In genomic region chr2:127885341-127885740, GRCh38 we compare ENCODE assay signal across 8 cellular contexts. TPM values are rescaled to one million over a fixed set of nuclear protein-coding genes. Genes with fewer than 3 reads are reported as not detected.
A peak's percentile ranks its signal among the peaks of the same experiment; 100 is the strongest.
DNase-seq lines count a peak whose midpoint lies in the region; ATAC-seq lines count a peak whose summit lies in the region.
"Not testable (repeated sequence)": the region's sequence is repeated elsewhere in the genome, so short reads cannot be mapped to it uniquely, and the experiment has no call there.

No MANE protein-coding gene starts in this region.

- DNase-seq in COLO668 (lab: John Stamatoyannopoulos, UW; ENCODE audit: unreplicated experiment), result peak; percentile 19
- DNase-seq in SK-N-MC (ENCODE audit: low read depth, low spot score); activated T-helper 2 cell treated with anti-CD3 and anti-CD28 coated beads, Interferon-gamma antibody, Interleukin-2, Interleukin-4, amounts not matched to agents 10 μg/mL and 5 μg/mL and 100 μg/mL, durations not matched to agents 14 hours and 24 hours and 36 hours (ENCODE audit: low spot score): not testable (repeated sequence)
- peak; percentile 29 for DNase-seq in stimulated activated CD8-positive, alpha-beta memory T cell treated with anti-CD3 and anti-CD28 coated beads, Interleukin-12 subunit alpha, Interleukin-12 subunit beta, amount 100 ng/mL, for 4 hours (ENCODE audit: low read depth)

- H3K27me3 Mint-ChIP-seq in activated T-helper 2 cell treated with anti-CD3 and anti-CD28 coated beads, Interferon-gamma antibody, Interleukin-2, Interleukin-4, amounts not matched to agents 10 μg/mL and 5 μg/mL and 100 μg/mL, durations not matched to agents 14 hours and 24 hours and 36 hours (ENCODE audit: low read depth), result not testable (repeated sequence)

- peaks cover 34% of the 10 kb centered on the region for H3K36me3 ChIP-seq in SK-N-MC (ENCODE audit: insufficient read depth, low read length)
- not testable (repeated sequence) for H3K36me3 ChIP-seq in esophagus (ENCODE audit: control insufficient read depth in 2 of 2, insufficient read depth in 2 of 2, low read length in 1 of 2)

- peaks cover 27% of the 10 kb centered on the region for H3K4me1 Mint-ChIP-seq in activated T-helper 2 cell treated with anti-CD3 and anti-CD28 coated beads, Interferon-gamma antibody, Interleukin-2, Interleukin-4, amounts not matched to agents 10 μg/mL and 5 μg/mL and 100 μg/mL, durations not matched to agents 14 hours and 24 hours and 36 hours (ENCODE audit: low read depth)

- H3K9me3 ChIP-seq in SK-N-MC (ENCODE audit: low read depth, low read length); esophagus (ENCODE audit: control insufficient read depth in 2 of 2, insufficient read depth in 1 of 2, low read depth in 1 of 2, low read length in 1 of 2); mononuclear cell (ENCODE audit: low read depth, low read length): not testable (repeated sequence)

- ATAC-seq in GM21576 (IDR thresholded peaks at IDR 0.05; ENCODE audit: unreplicated experiment) (peak; percentile 20), HG03460 (IDR thresholded peaks at IDR 0.05; ENCODE audit: unreplicated experiment) (peak; percentile 20)

- H3K4me1 ChIP-seq in esophagus (ENCODE audit: control insufficient read depth in 2 of 2, insufficient read depth in 2 of 2, low read length in 1 of 2), result not testable (repeated sequence)
- H3K4me1 ChIP-seq in mononuclear cell (ENCODE audit: insufficient read depth, low read length), result peaks cover 19% of the 10 kb centered on the region

- H3K9ac ChIP-seq in SK-N-MC (ENCODE audit: insufficient read length), result not testable (repeated sequence)

- H3K4me3 Mint-ChIP-seq in activated T-helper 2 cell treated with anti-CD3 and anti-CD28 coated beads, Interferon-gamma antibody, Interleukin-2, Interleukin-4, amounts not matched to agents 10 μg/mL and 5 μg/mL and 100 μg/mL, durations not matched to agents 14 hours and 24 hours and 36 hours (ENCODE audit: low read depth), result peak overlapping the region; percentile 95

- not testable (repeated sequence) for H3K27ac ChIP-seq in SK-N-MC
- peak overlapping the region; percentile 11 to 24 for H3K27ac ChIP-seq in esophagus (ENCODE audit: low read depth in 2 of 2, low read length in 1 of 2)

- intact Hi-C loops in activated T-helper 2 cell treated with anti-CD3 and anti-CD28 coated beads, Interferon-gamma antibody, Interleukin-2, Interleukin-4, amounts not matched to agents 10 μg/mL and 5 μg/mL and 100 μg/mL, durations not matched to agents 14 hours and 24 hours and 36 hours (cut with micrococcal nuclease), result loop anchor here (5.0 to 10.0 kb wide), 2 partner anchors 97 to 139 kb away; partner anchors contain the start of gene SAP130

- H3K27ac Mint-ChIP-seq in activated T-helper 2 cell treated with anti-CD3 and anti-CD28 coated beads, Interferon-gamma antibody, Interleukin-2, Interleukin-4, amounts not matched to agents 10 μg/mL and 5 μg/mL and 100 μg/mL, durations not matched to agents 14 hours and 24 hours and 36 hours, result peak overlapping the region; percentile 88

- H3K9me3 Mint-ChIP-seq in activated T-helper 2 cell treated with anti-CD3 and anti-CD28 coated beads, Interferon-gamma antibody, Interleukin-2, Interleukin-4, amounts not matched to agents 10 μg/mL and 5 μg/mL and 100 μg/mL, durations not matched to agents 14 hours and 24 hours and 36 hours, result not testable (repeated sequence)

- peaks cover 37% of the 10 kb centered on the region for H3K36me3 Mint-ChIP-seq in activated T-helper 2 cell treated with anti-CD3 and anti-CD28 coated beads, Interferon-gamma antibody, Interleukin-2, Interleukin-4, amounts not matched to agents 10 μg/mL and 5 μg/mL and 100 μg/mL, durations not matched to agents 14 hours and 24 hours and 36 hours (ENCODE audit: low read depth)

- H3K4me3 ChIP-seq in SK-N-MC (peak overlapping the region; percentile 74), esophagus (ENCODE audit: low read depth in 1 of 2, low read length in 2 of 2) (peak overlapping the region; percentile 48 to 61), mononuclear cell (ENCODE audit: low read length) (peak overlapping the region; percentile 55)

- not testable (repeated sequence) for H3K27me3 ChIP-seq in esophagus (ENCODE audit: control insufficient read depth in 1 of 2, insufficient read depth in 2 of 2, low read length in 2 of 2); mononuclear cell (ENCODE audit: insufficient read depth, low read length)

- WGBS in esophagus, 2 donors, result 0 to 3% methylated on average over 5 to 40 of the region's 48 CpGs

RNA-seq across cellular contexts. Expression of gene AMMECR1L, which starts 0.4 kb away (rescaled TPM):
- total RNA-seq in activated T-helper 2 cell treated with anti-CD3 and anti-CD28 coated beads, Interferon-gamma antibody, Interleukin-2, Interleukin-4, amounts not matched to agents 10 μg/mL and 5 μg/mL and 100 μg/mL, durations not matched to agents 14 hours and 24 hours and 36 hours, result 19.3 and 19.4 TPM in 2 replicates
- polyA plus RNA-seq in esophagus, result 1 to 10 TPM; 5.4 to 5.8 TPM
- 7.0 TPM for total RNA-seq in mononuclear cell

RNA-seq across cellular contexts. Expression of gene POLR2D, which starts 27.4 kb away (rescaled TPM):
- total RNA-seq in activated T-helper 2 cell treated with anti-CD3 and anti-CD28 coated beads, Interferon-gamma antibody, Interleukin-2, Interleukin-4, amounts not matched to agents 10 μg/mL and 5 μg/mL and 100 μg/mL, durations not matched to agents 14 hours and 24 hours and 36 hours, result 62.8 and 63.4 TPM in 2 replicates
- polyA plus RNA-seq in esophagus, result 10 to 100 TPM in 1 of 2 donors, 1 to 10 TPM in 1; 6.8 to 10.2 TPM
- 17.0 TPM for total RNA-seq in mononuclear cell
